Comparison of ENCODE assay signal across 1 cellular context in the genomic region with DNA sequence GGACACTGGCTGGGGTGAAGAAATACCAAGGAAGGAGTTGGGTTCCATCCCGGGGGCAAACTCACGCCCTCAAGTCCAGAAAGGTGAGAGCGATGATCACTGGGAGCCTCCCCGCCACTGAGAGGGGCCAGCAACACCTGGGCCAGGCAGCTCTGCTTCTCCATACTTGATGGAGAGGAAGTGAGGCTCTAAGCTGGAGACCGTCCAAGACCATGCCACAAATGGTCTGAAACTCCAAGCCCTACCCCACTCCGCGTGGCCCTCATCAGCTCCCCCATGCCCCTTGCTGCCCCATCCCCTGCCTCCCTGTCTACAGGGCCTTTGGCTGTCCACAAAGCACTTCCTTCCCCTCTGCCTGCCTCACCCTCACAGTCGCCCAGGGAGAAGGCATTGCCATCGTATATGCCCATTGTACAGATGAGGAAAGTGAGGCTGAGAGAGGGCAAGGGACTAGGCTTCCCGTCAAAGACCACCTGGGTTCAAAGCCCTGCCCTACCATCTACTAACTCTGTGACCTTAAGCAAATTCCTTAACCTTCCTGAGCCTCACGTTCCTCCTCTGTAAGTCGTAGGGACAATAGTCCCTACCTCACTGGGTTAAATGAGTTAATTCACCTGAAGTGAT.
TF ChIP-seq lines count a peak whose summit lies in the region.

No MANE protein-coding gene starts in this region.

TF ChIP-seq in HepG2, 621 proteins besides CTCF, POLR2A, EP300 and RAD21 (continued from another document):
- TF ChIP-seq, protein P1, sequence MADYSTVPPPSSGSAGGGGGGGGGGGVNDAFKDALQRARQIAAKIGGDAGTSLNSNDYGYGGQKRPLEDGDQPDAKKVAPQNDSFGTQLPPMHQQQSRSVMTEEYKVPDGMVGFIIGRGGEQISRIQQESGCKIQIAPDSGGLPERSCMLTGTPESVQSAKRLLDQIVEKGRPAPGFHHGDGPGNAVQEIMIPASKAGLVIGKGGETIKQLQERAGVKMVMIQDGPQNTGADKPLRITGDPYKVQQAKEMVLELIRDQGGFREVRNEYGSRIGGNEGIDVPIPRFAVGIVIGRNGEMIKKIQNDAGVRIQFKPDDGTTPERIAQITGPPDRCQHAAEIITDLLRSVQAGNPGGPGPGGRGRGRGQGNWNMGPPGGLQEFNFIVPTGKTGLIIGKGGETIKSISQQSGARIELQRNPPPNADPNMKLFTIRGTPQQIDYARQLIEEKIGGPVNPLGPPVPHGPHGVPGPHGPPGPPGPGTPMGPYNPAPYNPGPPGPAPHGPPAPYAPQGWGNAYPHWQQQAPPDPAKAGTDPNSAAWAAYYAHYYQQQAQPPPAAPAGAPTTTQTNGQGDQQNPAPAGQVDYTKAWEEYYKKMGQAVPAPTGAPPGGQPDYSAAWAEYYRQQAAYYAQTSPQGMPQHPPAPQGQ (CRISPR knock-in tag; IDR thresholded peaks at IDR 0.05; ENCODE audit: borderline replicate concordance), result no peak
- TF ChIP-seq, protein P2, sequence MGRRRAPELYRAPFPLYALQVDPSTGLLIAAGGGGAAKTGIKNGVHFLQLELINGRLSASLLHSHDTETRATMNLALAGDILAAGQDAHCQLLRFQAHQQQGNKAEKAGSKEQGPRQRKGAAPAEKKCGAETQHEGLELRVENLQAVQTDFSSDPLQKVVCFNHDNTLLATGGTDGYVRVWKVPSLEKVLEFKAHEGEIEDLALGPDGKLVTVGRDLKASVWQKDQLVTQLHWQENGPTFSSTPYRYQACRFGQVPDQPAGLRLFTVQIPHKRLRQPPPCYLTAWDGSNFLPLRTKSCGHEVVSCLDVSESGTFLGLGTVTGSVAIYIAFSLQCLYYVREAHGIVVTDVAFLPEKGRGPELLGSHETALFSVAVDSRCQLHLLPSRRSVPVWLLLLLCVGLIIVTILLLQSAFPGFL (CRISPR knock-in tag; IDR thresholded peaks at IDR 0.05), result no peak
- TF ChIP-seq ZNF263 (CRISPR knock-in tag; IDR thresholded peaks at IDR 0.05) (no peak), ZNF629 (CRISPR knock-in tag; conservative IDR thresholded peaks at IDR 0.05) (peak; percentile 94), CREB1 (IDR thresholded peaks at IDR 0.05) (no peak), CREB1 (CRISPR knock-in tag; IDR thresholded peaks at IDR 0.05) (no peak)
- TF ChIP-seq, protein P3, sequence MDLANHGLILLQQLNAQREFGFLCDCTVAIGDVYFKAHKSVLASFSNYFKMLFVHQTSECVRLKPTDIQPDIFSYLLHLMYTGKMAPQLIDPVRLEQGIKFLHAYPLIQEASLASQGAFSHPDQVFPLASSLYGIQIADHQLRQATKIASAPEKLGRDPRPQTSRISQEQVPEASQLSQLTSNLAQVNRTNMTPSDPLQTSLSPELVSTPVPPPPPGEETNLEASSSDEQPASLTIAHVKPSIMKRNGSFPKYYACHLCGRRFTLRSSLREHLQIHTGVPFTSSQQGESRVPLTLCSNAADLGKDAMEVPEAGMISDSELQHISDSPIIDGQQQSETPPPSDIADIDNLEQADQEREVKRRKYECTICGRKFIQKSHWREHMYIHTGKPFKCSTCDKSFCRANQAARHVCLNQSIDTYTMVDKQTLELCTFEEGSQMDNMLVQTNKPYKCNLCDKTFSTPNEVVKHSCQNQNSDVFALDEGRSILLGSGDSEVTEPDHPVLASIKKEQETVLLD (CRISPR knock-in tag; IDR thresholded peaks at IDR 0.05; ENCODE audit: low read depth), result no peak
- TF ChIP-seq, protein P4, sequence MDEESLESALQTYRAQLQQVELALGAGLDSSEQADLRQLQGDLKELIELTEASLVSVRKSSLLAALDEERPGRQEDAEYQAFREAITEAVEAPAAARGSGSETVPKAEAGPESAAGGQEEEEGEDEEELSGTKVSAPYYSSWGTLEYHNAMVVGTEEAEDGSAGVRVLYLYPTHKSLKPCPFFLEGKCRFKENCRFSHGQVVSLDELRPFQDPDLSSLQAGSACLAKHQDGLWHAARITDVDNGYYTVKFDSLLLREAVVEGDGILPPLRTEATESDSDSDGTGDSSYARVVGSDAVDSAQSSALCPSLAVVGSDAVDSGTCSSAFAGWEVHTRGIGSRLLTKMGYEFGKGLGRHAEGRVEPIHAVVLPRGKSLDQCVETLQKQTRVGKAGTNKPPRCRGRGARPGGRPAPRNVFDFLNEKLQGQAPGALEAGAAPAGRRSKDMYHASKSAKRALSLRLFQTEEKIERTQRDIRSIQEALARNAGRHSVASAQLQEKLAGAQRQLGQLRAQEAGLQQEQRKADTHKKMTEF (CRISPR knock-in tag; IDR thresholded peaks at IDR 0.05), result no peak
